8 cellular contexts compared by ENCODE assay signal in genomic region chr11:62752994-62753735, GRCh38. TPM values are rescaled to one million over a fixed set of nuclear protein-coding genes. Genes with fewer than 3 reads are reported as not detected.
DNase-seq lines count a peak whose midpoint lies in the region; ATAC-seq and TF ChIP-seq lines count a peak whose summit lies in the region.

No MANE protein-coding gene starts in this region.

- H3K27me3 ChIP-seq in CD8-positive, alpha-beta T cell (ENCODE audit: insufficient read depth, low read length), result no peaks in the 10 kb centered on the region
- H3K27me3 ChIP-seq in duodenal mucosa (ENCODE audit: control insufficient read depth in 1 of 2, insufficient read depth in 2 of 2, low read length in 2 of 2), result no peaks in the 10 kb centered on the region

- H3K4me3 ChIP-seq in CD8-positive, alpha-beta T cell (ENCODE audit: low read depth, low read length), result peak overlapping the region; percentile 72
- H3K4me3 ChIP-seq in LNCaP clone FGC (ENCODE audit: low read depth, low read length), result peak overlapping the region; percentile 69
- peak overlapping the region; percentile 90 to 92 for H3K4me3 ChIP-seq in duodenal mucosa (ENCODE audit: low read depth in 1 of 2, low read length in 2 of 2)

- H3K27ac ChIP-seq in CD8-positive, alpha-beta T cell (ENCODE audit: low read depth, low read length), result peak overlapping the region; percentile 64
- peak overlapping the region; percentile 46 for H3K27ac ChIP-seq in duodenal mucosa (ENCODE audit: low read depth, low read length)

- H3K9me3 ChIP-seq in CD8-positive, alpha-beta T cell (ENCODE audit: low read length), result no peaks in the 10 kb centered on the region
- H3K9me3 ChIP-seq in duodenal mucosa (ENCODE audit: control insufficient read depth in 1 of 2, low read length in 2 of 2), result no peaks in the 10 kb centered on the region

- H3K4me1 ChIP-seq in CD8-positive, alpha-beta T cell (ENCODE audit: insufficient read depth, low read length), result peaks cover 28% of the 10 kb centered on the region
- H3K4me1 ChIP-seq in duodenal mucosa (ENCODE audit: control insufficient read depth in 1 of 2, insufficient read depth in 2 of 2, low read length in 2 of 2), result peaks cover 12% of the 10 kb centered on the region in 2 donors

- peaks cover 6% of the 10 kb centered on the region for H3K36me3 ChIP-seq in CD8-positive, alpha-beta T cell (ENCODE audit: insufficient read depth, low read length)
- peaks cover 0 to 8% of the 10 kb centered on the region in 2 donors for H3K36me3 ChIP-seq in duodenal mucosa (ENCODE audit: control insufficient read depth in 1 of 2, insufficient read depth in 2 of 2, low read length in 2 of 2)

- H3K27me3 Mint-ChIP-seq in CD8-positive, alpha-beta T cell (ENCODE audit: low read depth), result no peaks in the 10 kb centered on the region
- no peaks in the 10 kb centered on the region for H3K27me3 Mint-ChIP-seq in neural crest cell (ENCODE audit: low read depth)

- no peaks in the 10 kb centered on the region for H3K9me3 Mint-ChIP-seq in CD8-positive, alpha-beta T cell
- no peaks in the 10 kb centered on the region for H3K9me3 Mint-ChIP-seq in neural crest cell

- DNase-seq in CD8-positive, alpha-beta T cell, result peak in 1 of 7 experiments; percentile 53
- no peak for DNase-seq in LNCaP clone FGC (ENCODE audit: low read depth)
- no peak for DNase-seq in neural crest cell (ENCODE audit: low read depth, low spot score)
- DNase-seq in SIG-M5 (lab: John Stamatoyannopoulos, UW), result no peak
- DNase-seq in NCI-H1930 (lab: John Stamatoyannopoulos, UW), result no peak
- no peak for DNase-seq in AG08395 (ENCODE audit: low spot score)

- peaks cover 35% of the 10 kb centered on the region for H3K4me1 Mint-ChIP-seq in CD8-positive, alpha-beta T cell (ENCODE audit: low read depth)
- peaks cover 36% of the 10 kb centered on the region for H3K4me1 Mint-ChIP-seq in neural crest cell

- CTCF ChIA-PET in CD8-positive, alpha-beta T cell (lab: Charles Lee), result interaction anchor here (1.1 to 2.6 kb wide), 8 partner anchors 11 to 161 kb away, joined by 3 to 13 read pairs (median 6); partner anchors contain the start of genes SLC3A2, TTC9C and TUT1

- intact Hi-C loops in CD8-positive, alpha-beta T cell (cut with DNase I, micrococcal nuclease), result loop anchor here (1.0 to 5.0 kb wide), 4 partner anchors 8 to 181 kb away; partner anchors contain the start of genes POLR2G (in 2 of the 2), EEF1G (in 1 of the 2) and TMEM179B (in 1 of the 2)

- TF ChIP-seq CTCF in CD8-positive, alpha-beta T cell (IDR thresholded peaks at IDR 0.05), result no peak
- TF ChIP-seq CTCF in LNCaP clone FGC (IDR thresholded peaks at IDR 0.05; ENCODE audit: control insufficient read depth, extremely low read depth, insufficient read depth) (no peak), neural crest cell (conservative IDR thresholded peaks at IDR 0.05) (no peak)

- peaks cover 25% of the 10 kb centered on the region for H3K36me3 Mint-ChIP-seq in CD8-positive, alpha-beta T cell
- peaks cover 2% of the 10 kb centered on the region for H3K36me3 Mint-ChIP-seq in neural crest cell (ENCODE audit: low read depth)

- POLR2A ChIA-PET in CD8-positive, alpha-beta T cell (lab: Charles Lee), result interaction anchor here (0.7 to 3.4 kb wide), 34 partner anchors 9 to 179 kb away, joined by 3 to 73 read pairs (median 6); partner anchors contain the start of genes C11orf98, CSKMT, EEF1G and GNG3

- H3K27ac Mint-ChIP-seq in CD8-positive, alpha-beta T cell, result peak overlapping the region; percentile 98
- H3K27ac Mint-ChIP-seq in neural crest cell (ENCODE audit: unreplicated experiment), result no peak overlapping the region

- peak overlapping the region; percentile 99 for H3K4me3 Mint-ChIP-seq in CD8-positive, alpha-beta T cell
- peak overlapping the region; percentile 100 for H3K4me3 Mint-ChIP-seq in neural crest cell

- ATAC-seq in CD8-positive, alpha-beta T cell, result no peak
- no peak for ATAC-seq in GM19324 (IDR thresholded peaks at IDR 0.05; ENCODE audit: low FRiP score, unreplicated experiment)

- H3K9ac ChIP-seq in duodenal mucosa (ENCODE audit: low read depth in 1 of 2, low read length in 2 of 2), result peak overlapping the region; percentile 70 to 75

RNA-seq across cellular contexts. Expression of gene ZBTB3, which starts 0.8 kb away (rescaled TPM):
- 1 to 10 TPM; 3.7 to 4.8 TPM for total RNA-seq in CD8-positive, alpha-beta T cell
- total RNA-seq in neural crest cell, result 11.5 and 16.1 TPM in 2 replicates

RNA-seq across cellular contexts. Expression of gene POLR2G, which starts 8.2 kb away (rescaled TPM):
- total RNA-seq in CD8-positive, alpha-beta T cell, result 10 to 100 TPM; 51.4 to 55.3 TPM
- 161 and 175 TPM in 2 replicates for total RNA-seq in neural crest cell

RNA-seq across cellular contexts. Expression of gene TAF6L, which starts 18.0 kb away (rescaled TPM):
- total RNA-seq in CD8-positive, alpha-beta T cell, result 10 to 100 TPM; 10.3 to 13.2 TPM
- 50.5 and 52.0 TPM in 2 replicates for total RNA-seq in neural crest cell

RNA-seq across cellular contexts. Expression of gene TTC9C, which starts 24.9 kb away (rescaled TPM):
- 1 to 10 TPM; 5.3 to 6.4 TPM for total RNA-seq in CD8-positive, alpha-beta T cell
- 44.7 and 49.2 TPM in 2 replicates for total RNA-seq in neural crest cell

RNA-seq across cellular contexts. Expression of gene HNRNPUL2, which starts 25.9 kb away (rescaled TPM):
- 10 to 100 TPM; 29.6 to 31.5 TPM for total RNA-seq in CD8-positive, alpha-beta T cell
- 79.6 and 80.7 TPM in 2 replicates for total RNA-seq in neural crest cell
